ENCODE assay signal across 29 cellular contexts in genomic region chr9:109629615-109630014, GRCh38.
"Had no signal": no experiment of that assay in that cellular context is flagged by ENCODE, and none has a peak within 500 bp of the region (broad histone marks: within the 10 kb centered on the region; RNA-seq: fewer than 3 reads in every experiment).

No MANE protein-coding gene starts in this region.

- H3K9ac ChIP-seq: KMS-11 had no signal

- H3K4me1 ChIP-seq: adrenal gland, body of pancreas, breast epithelium, Peyer's patch, SJCRH30 had no signal

- FAIRE-seq: astrocyte, TTC549 had no signal

- ATAC-seq: activated CD8-positive, alpha-beta T cell treated with anti-CD3 and anti-CD28 coated beads for 36 hours; activated T-cell treated with anti-CD3 and anti-CD28 coated beads, Interleukin-2, amount 50 U/mL, for 72 hours; activated T-helper 17 cell treated with anti-CD3 and anti-CD28 coated beads, Interleukin-2, amount 50 U/mL, for 72 hours; body of pancreas; PC-3 had no signal

- H3K27me3 ChIP-seq: adrenal gland, body of pancreas, breast epithelium, Peyer's patch, SJCRH30 had no signal

- H3K27ac Mint-ChIP-seq: activated CD4-positive, alpha-beta T cell treated with anti-CD3 and anti-CD28 coated beads, Interleukin-2, amount 10 ng/mL, durations not matched to agents 24 days and 14 days; activated CD8-positive, alpha-beta T cell treated with anti-CD3 and anti-CD28 coated beads for 36 hours; activated naive CD4-positive, alpha-beta T cell treated with anti-CD3 and anti-CD28 coated beads, Interleukin-2, amount 50 U/mL, for 24 hours; activated T-cell treated with anti-CD3 and anti-CD28 coated beads, Interleukin-2, amount 50 U/mL, for 72 hours; activated T-helper 17 cell treated with anti-CD3 and anti-CD28 coated beads, Interleukin-2, amount 50 U/mL, for 72 hours had no signal

- H3K36me3 Mint-ChIP-seq: activated naive CD4-positive, alpha-beta T cell treated with anti-CD3 and anti-CD28 coated beads, Interleukin-2, amount 50 U/mL, for 24 hours had no signal

- H3K4me3 ChIP-seq: adrenal gland, body of pancreas, breast epithelium, Peyer's patch, SJCRH30, SK-N-MC had no signal

- H3K27ac ChIP-seq: adrenal gland, body of pancreas, breast epithelium, KMS-11, Peyer's patch, SJCRH30, SK-N-MC had no signal

- H3K4me2 ChIP-seq: KMS-11 had no signal

- H3K36me3 ChIP-seq: adrenal gland, breast epithelium, Peyer's patch, SJCRH30 had no signal

- H3K9me3 Mint-ChIP-seq: activated CD4-positive, alpha-beta T cell treated with anti-CD3 and anti-CD28 coated beads, Interleukin-2, amount 10 ng/mL, durations not matched to agents 24 days and 14 days; activated CD8-positive, alpha-beta T cell treated with anti-CD3 and anti-CD28 coated beads for 36 hours; activated naive CD4-positive, alpha-beta T cell treated with anti-CD3 and anti-CD28 coated beads, Interleukin-2, amount 50 U/mL, for 24 hours had no signal

- DNase-seq: activated CD4-positive, alpha-beta T cell treated with anti-CD3 and anti-CD28 coated beads, Interleukin-2, amount 10 ng/mL, durations not matched to agents 24 days and 14 days; activated CD4-positive, alpha-beta T cell treated with anti-CD3 and anti-CD28 coated beads, Interleukin-2, amount 50 U/mL, for 4 hours; activated CD8-positive, alpha-beta T cell treated with anti-CD3 and anti-CD28 coated beads for 36 hours; activated effector memory CD4-positive, alpha-beta T cell treated with anti-CD3 and anti-CD28 coated beads, Interleukin-2, amount 50 U/mL, for 16 hours; activated naive CD4-positive, alpha-beta T cell treated with Interleukin-2 at 50 U/mL for 16 hours; activated T-cell treated with anti-CD3 and anti-CD28 coated beads, Interleukin-2, amount 50 U/mL, for 1 hour; activated T-cell treated with anti-CD3 and anti-CD28 coated beads, Interleukin-2, amount 50 U/mL, for 72 hours; adrenal gland; body of pancreas; cortex of kidney; NCI-H1105; NCI-H1417 treated with DMSO at 0.1 percent for 48 hours; NCI-H187 treated with DMSO at 0.1 percent for 48 hours; NCI-H2081 treated with DMSO at 0.1 percent for 48 hours; NCI-H226; NCI-H446 treated with DMSO at 0.1 percent for 48 hours; NCI-H524; PC-3; Peyer's patch; RPMI8226; SJCRH30; T1000 had no signal

- H3K9me3 ChIP-seq: adrenal gland, body of pancreas, breast epithelium, Peyer's patch had no signal
